Comparison of ENCODE assay signal across 26 cellular contexts in the genomic region with DNA sequence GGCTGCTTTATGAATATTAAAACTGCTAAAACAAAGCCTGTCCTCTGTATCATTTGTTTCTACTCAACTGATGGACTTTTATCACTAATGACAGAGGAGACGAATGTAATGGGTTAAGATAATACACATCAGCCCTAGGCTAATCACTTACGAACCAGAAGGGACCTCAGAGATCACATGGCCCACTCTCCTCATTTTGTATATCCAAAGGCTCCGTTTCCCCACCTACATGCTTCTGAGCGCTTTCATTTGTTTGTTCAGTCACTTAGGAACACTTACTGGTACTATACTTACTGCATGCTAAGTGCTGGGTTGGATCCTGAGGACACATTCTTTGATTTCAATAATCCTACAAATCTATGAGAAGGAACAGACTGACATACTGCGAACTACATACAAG.
DNase-seq lines count a peak whose midpoint lies in the region; ATAC-seq and TF ChIP-seq lines count a peak whose summit lies in the region.
"Had no signal": no experiment of that assay in that cellular context is flagged by ENCODE, and none has a peak within 500 bp of the region (broad histone marks: within the 10 kb centered on the region; RNA-seq: fewer than 3 reads in every experiment).

No MANE protein-coding gene starts in this region.

- H3K27me3 ChIP-seq in upper lobe of right lung, result no peaks in the 10 kb centered on the region
- H3K27me3 ChIP-seq in adrenal gland, result no peaks in the 10 kb centered on the region

- no peaks in the 10 kb centered on the region for H3K4me1 ChIP-seq in upper lobe of right lung
- peaks cover 0 to 5% of the 10 kb centered on the region in 2 donors for H3K4me1 ChIP-seq in adrenal gland (replicated peaks in 1 of 2)
- H3K4me1 ChIP-seq: HAP-1 had no signal

- no peak for TF ChIP-seq POLR2A in erythroblast (IDR thresholded peaks at IDR 0.05; ENCODE audit: low read length)
- no peak for TF ChIP-seq POLR2A in adrenal gland (IDR thresholded peaks at IDR 0.05)

- H3K27ac ChIP-seq in upper lobe of right lung (no peak overlapping the region), adrenal gland (no peak overlapping the region)
- H3K27ac ChIP-seq: HL-60, RWPE1 had no signal

- H3K4me3 ChIP-seq in upper lobe of right lung, result no peak overlapping the region
- no peak overlapping the region for H3K4me3 ChIP-seq in adrenal gland
- H3K4me3 ChIP-seq: GM23338, HAP-1, K562 had no signal

- H3K36me3 ChIP-seq in upper lobe of right lung, result no peaks in the 10 kb centered on the region
- no peaks in the 10 kb centered on the region for H3K36me3 ChIP-seq in adrenal gland (replicated peaks in 1 of 2)
- H3K36me3 ChIP-seq: HAP-1 had no signal

- no peaks in the 10 kb centered on the region for H3K9me3 ChIP-seq in upper lobe of right lung
- no peaks in the 10 kb centered on the region for H3K9me3 ChIP-seq in adrenal gland (replicated peaks in 1 of 3)
- H3K9me3 ChIP-seq: HAP-1 had no signal

- peak; percentile 13 for DNase-seq in NCI-H2029 treated with DMSO at 0.1 percent for 48 hours (lab: John Stamatoyannopoulos, UW)
- no peak for DNase-seq in NCI-H2029 (lab: John Stamatoyannopoulos, UW)
- DNase-seq in NCI-H510A (lab: John Stamatoyannopoulos, UW), result peak; percentile 26
- peak; percentile 76 to 94 for DNase-seq in erythroblast (lab: John Stamatoyannopoulos, UW)
- DNase-seq in upper lobe of right lung, result no peak
- DNase-seq in adrenal gland, result no peak
- DNase-seq in NK-92 (lab: John Stamatoyannopoulos, UW; ENCODE audit: unreplicated experiment), result no peak
- DNase-seq: 8988T; C1 segment of cervical spinal cord; Calu3; CD8-positive, alpha-beta T cell; GDM1; MM.1S; NCI-H1048; NCI-H2171 treated with DMSO at 0.1 percent for 48 hours; NCI-H526 treated with DMSO at 0.1 percent for 48 hours; NK-92 treated with Interleukin-12 subunit alpha and Interleukin-12 subunit beta, amount 100 ng/mL, for 24 hours; SIG-M5; T-cell had no signal

- WGBS in adrenal gland, 4 donors, result 69 to 81% (median 76%) methylated on average over 5 of the region's 5 CpGs

- peak; percentile 96 for ATAC-seq in upper lobe of right lung
- ATAC-seq in GM21528 (IDR thresholded peaks at IDR 0.05; ENCODE audit: low FRiP score, unreplicated experiment), result no peak
- ATAC-seq: CD8-positive, alpha-beta T cell; GM23338; HepG2; K562; T-cell had no signal

- TF ChIP-seq CTCF in upper lobe of right lung (IDR thresholded peaks at IDR 0.05), result no peak
- TF ChIP-seq CTCF in adrenal gland (IDR thresholded peaks at IDR 0.05), result no peak

- intact Hi-C loops in upper lobe of right lung (cut with DNase I) (no loop called here), adrenal gland (cut with DNase I) (no loop called here)

Comparison
In these comparisons a context has a peak if more than half of its experiments do, and no peak if none do; other contexts are left out.
1. DNase-seq: peak in NCI-H2029 treated with DMSO at 0.1 percent for 48 hours (single experiment), NCI-H510A (single experiment) and erythroblast (2 of 2); none in NCI-H2029 (single experiment), upper lobe of right lung (single experiment), adrenal gland (0 of 7) and NK-92 (single experiment).